Comparison of ENCODE assay signal across 8 cellular contexts in genomic region chr19:39362682-39363657, GRCh38. TPM values are rescaled to one million over a fixed set of nuclear protein-coding genes. Genes with fewer than 3 reads are reported as not detected.
DNase-seq lines count a peak whose midpoint lies in the region; ATAC-seq and TF ChIP-seq lines count a peak whose summit lies in the region.
"Had no signal": no experiment of that assay in that cellular context is flagged by ENCODE, and none has a peak within 500 bp of the region (broad histone marks: within the 10 kb centered on the region; RNA-seq: fewer than 3 reads in every experiment).

No MANE protein-coding gene starts in this region.

- H3K4me3 Mint-ChIP-seq in memory B cell (peak overlapping the region; percentile 54), glutamatergic neuron (ENCODE audit: unreplicated experiment) (no peak overlapping the region)
- no peak overlapping the region for H3K4me3 Mint-ChIP-seq in natural killer cell treated with Interleukin-12 subunit alpha and Interleukin-12 subunit beta and Interleukin-15 and Interleukin-18, amount 100 ng/mL, for 72 hours

- H3K27ac ChIP-seq in angular gyrus (ENCODE audit: low read depth, low read length) = peak overlapping the region; percentile 97

- H3K27me3 Mint-ChIP-seq in memory B cell = no peaks in the 10 kb centered on the region
- no peaks in the 10 kb centered on the region for H3K27me3 Mint-ChIP-seq in natural killer cell treated with Interleukin-12 subunit alpha and Interleukin-12 subunit beta and Interleukin-15 and Interleukin-18, amount 100 ng/mL, for 72 hours
- H3K27me3 Mint-ChIP-seq in glutamatergic neuron (ENCODE audit: unreplicated experiment) = no peaks in the 10 kb centered on the region

- peaks cover 18% of the 10 kb centered on the region for H3K36me3 Mint-ChIP-seq in memory B cell
- peaks cover 6% of the 10 kb centered on the region for H3K36me3 Mint-ChIP-seq in natural killer cell treated with Interleukin-12 subunit alpha and Interleukin-12 subunit beta and Interleukin-15 and Interleukin-18, amount 100 ng/mL, for 72 hours
- H3K36me3 Mint-ChIP-seq in glutamatergic neuron (ENCODE audit: unreplicated experiment) = peaks cover 6% of the 10 kb centered on the region

- ATAC-seq in memory B cell (ENCODE audit: low read depth) = peak; percentile 9
- no peak for ATAC-seq in natural killer cell treated with Interleukin-12 subunit alpha and Interleukin-12 subunit beta and Interleukin-15 and Interleukin-18, amount 100 ng/mL, for 72 hours

- H3K9me3 Mint-ChIP-seq in memory B cell (no peaks in the 10 kb centered on the region), glutamatergic neuron (ENCODE audit: unreplicated experiment) (peaks cover 1% of the 10 kb centered on the region)
- no peaks in the 10 kb centered on the region for H3K9me3 Mint-ChIP-seq in natural killer cell treated with Interleukin-12 subunit alpha and Interleukin-12 subunit beta and Interleukin-15 and Interleukin-18, amount 100 ng/mL, for 72 hours

- DNase-seq in AG10803 (ENCODE audit: low read depth) (peak; percentile 63), memory B cell (ENCODE audit: low spot score in 2 of 2) (no peak), NCI-H446 (lab: John Stamatoyannopoulos, UW) (no peak), glutamatergic neuron (no peak)
- DNase-seq in natural killer cell treated with Interleukin-12 subunit alpha and Interleukin-12 subunit beta and Interleukin-15 and Interleukin-18, amount 100 ng/mL, for 72 hours (ENCODE audit: low spot score) = no peak
- DNase-seq: DMS79, NCI-H2107 had no signal

- H3K27ac Mint-ChIP-seq in memory B cell (peak overlapping the region; percentile 93), glutamatergic neuron (ENCODE audit: unreplicated experiment) (no peak overlapping the region)
- no peak overlapping the region for H3K27ac Mint-ChIP-seq in natural killer cell treated with Interleukin-12 subunit alpha and Interleukin-12 subunit beta and Interleukin-15 and Interleukin-18, amount 100 ng/mL, for 72 hours

- H3K4me1 Mint-ChIP-seq in memory B cell (peaks cover 31% of the 10 kb centered on the region), glutamatergic neuron (ENCODE audit: low read depth, unreplicated experiment) (no peaks in the 10 kb centered on the region)
- H3K4me1 Mint-ChIP-seq in natural killer cell treated with Interleukin-12 subunit alpha and Interleukin-12 subunit beta and Interleukin-15 and Interleukin-18, amount 100 ng/mL, for 72 hours (ENCODE audit: low read depth in 2 of 2) = peaks cover 4% of the 10 kb centered on the region in 2 donors

- H3K4me3 ChIP-seq in AG10803 (ENCODE audit: low read length) = no peak overlapping the region

- TF ChIP-seq CTCF in AG10803 (conservative IDR thresholded peaks at IDR 0.05; ENCODE audit: low read length) = no peak
- TF ChIP-seq CTCF in glutamatergic neuron (IDR thresholded peaks at IDR 0.05; ENCODE audit: partially characterized antibody, unreplicated experiment) = no peak

RNA-seq across cellular contexts. Expression of gene SAMD4B, which starts 20.7 kb away (rescaled TPM):
- 10 to 100 TPM; 81.4 to 95.5 TPM for total RNA-seq in natural killer cell treated with Interleukin-12 subunit alpha and Interleukin-12 subunit beta and Interleukin-15 and Interleukin-18, amount 100 ng/mL, for 72 hours
- 119 TPM for total RNA-seq in glutamatergic neuron (ENCODE audit: unreplicated experiment)

RNA-seq across cellular contexts. Expression of gene GMFG, which starts 27.1 kb away (rescaled TPM):
- total RNA-seq in natural killer cell treated with Interleukin-12 subunit alpha and Interleukin-12 subunit beta and Interleukin-15 and Interleukin-18, amount 100 ng/mL, for 72 hours = 100 to 1,000 TPM; 185 to 242 TPM
- total RNA-seq in glutamatergic neuron (ENCODE audit: unreplicated experiment) = 1.2 TPM

RNA-seq across cellular contexts. Expression of gene PAF1, which starts 27.9 kb away (rescaled TPM):
- total RNA-seq in natural killer cell treated with Interleukin-12 subunit alpha and Interleukin-12 subunit beta and Interleukin-15 and Interleukin-18, amount 100 ng/mL, for 72 hours = 10 to 100 TPM; 38.1 to 39.2 TPM
- 36.2 TPM for total RNA-seq in glutamatergic neuron (ENCODE audit: unreplicated experiment)

RNA-seq across cellular contexts. Expression of gene MED29, which starts 28.2 kb away (rescaled TPM):
- total RNA-seq in natural killer cell treated with Interleukin-12 subunit alpha and Interleukin-12 subunit beta and Interleukin-15 and Interleukin-18, amount 100 ng/mL, for 72 hours = 10 to 100 TPM; 22.2 to 35.2 TPM
- total RNA-seq in glutamatergic neuron (ENCODE audit: unreplicated experiment) = 30.1 TPM

RNA-seq across cellular contexts. Expression of gene LRFN1, which starts 42.3 kb away (rescaled TPM):
- 1 to 10 TPM; 2.3 to 4.9 TPM for total RNA-seq in natural killer cell treated with Interleukin-12 subunit alpha and Interleukin-12 subunit beta and Interleukin-15 and Interleukin-18, amount 100 ng/mL, for 72 hours
- 56.3 TPM for total RNA-seq in glutamatergic neuron (ENCODE audit: unreplicated experiment)

Comparison
In these comparisons a context has a peak if more than half of its experiments do, and no peak if none do; other contexts are left out.
1. RNA of gene GMFG, which starts 27.1 kb away (total RNA-seq): 185 to 242 TPM in natural killer cell treated with Interleukin-12 subunit alpha and Interleukin-12 subunit beta and Interleukin-15 and Interleukin-18, amount 100 ng/mL, for 72 hours; 1.2 TPM in glutamatergic neuron (single experiment); every median in the first group is over 10 times any median in the second.